Comparison of ENCODE assay signal across 8 cellular contexts in the genomic region with DNA sequence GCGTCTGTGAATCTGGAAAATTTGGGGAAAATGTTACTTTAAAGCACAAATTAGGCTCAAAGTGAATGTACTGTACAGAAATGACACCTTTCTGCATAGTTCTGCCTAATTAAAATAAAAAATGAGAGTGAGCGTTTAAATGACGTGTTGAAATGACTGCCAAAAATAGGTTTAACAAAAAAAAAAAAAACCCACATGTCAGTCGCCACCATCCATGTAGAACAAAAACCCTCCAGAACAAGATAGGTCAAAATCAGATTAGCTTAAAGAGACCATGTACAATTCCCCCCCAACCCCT. TPM values are rescaled to one million over a fixed set of nuclear protein-coding genes. Genes with fewer than 3 reads are reported as not detected.
DNase-seq lines count a peak whose midpoint lies in the region; ATAC-seq, FAIRE-seq and TF ChIP-seq lines count a peak whose summit lies in the region.

No MANE protein-coding gene starts in this region.

- H3K27ac ChIP-seq in heart left ventricle (peak overlapping the region; percentile 44 to 93 (median 86)), K562 (ENCODE audit: extremely low read depth, low read depth, low read length) (peak overlapping the region; percentile 84)

- peaks cover 26% of the 10 kb centered on the region for H4K20me1 ChIP-seq in K562 (replicated peaks; ENCODE audit: control insufficient read depth, insufficient read depth, low read length)

- H3K4me3 Mint-ChIP-seq in mesothelial cell of epicardium = peak overlapping the region; percentile 87

- H3K4me1 ChIP-seq in heart left ventricle = peaks cover 7 to 51% (median 44%) of the 10 kb centered on the region in 12 donors
- H3K4me1 ChIP-seq in K562 (replicated peaks in 1 of 2; ENCODE audit: control insufficient read depth in 2 of 2, insufficient read depth in 2 of 2, low read length in 2 of 2) = peaks cover 33 to 34% of the 10 kb centered on the region in 2 experiments

- peak overlapping the region; percentile 76 to 88 for H3K9ac ChIP-seq in K562 (ENCODE audit: insufficient read depth in 1 of 2, low read depth in 2 of 2, low read length in 2 of 2)

- H3K4me2 ChIP-seq in K562 (ENCODE audit: insufficient read depth, low read length) = peak overlapping the region; percentile 94

- H3K9me3 ChIP-seq in heart left ventricle (no peaks in the 10 kb centered on the region), K562 (replicated peaks; ENCODE audit: control insufficient read depth, insufficient read depth, low read depth, low read length) (0 out of 2 replicates have a peak, but pooled peaks cover 2% of the 10 kb centered on the region)

- FAIRE-seq in K562 (lab: Jason Lieb, UNC) = peak; percentile 70

- H3K27me3 Mint-ChIP-seq in mesothelial cell of epicardium (ENCODE audit: low read depth) = no peaks in the 10 kb centered on the region

- no peaks in the 10 kb centered on the region for H3K27me3 ChIP-seq in heart left ventricle
- H3K27me3 ChIP-seq in K562 (ENCODE audit: control insufficient read depth in 2 of 2, insufficient read depth in 2 of 2, low read length in 2 of 2) = no peaks in the 10 kb centered on the region; a peak in 1 of 5 replicates

- H3K4me3 ChIP-seq in heart left ventricle (peak overlapping the region; percentile 62 to 98 (median 88)), K562 (peak overlapping the region; percentile 78)

- no peak for DNase-seq in heart left ventricle
- no peak for DNase-seq in cardiac septum (ENCODE audit: low spot score)
- no peak for DNase-seq in K562 (ENCODE audit: extremely low read depth in 1 of 4, low spot score in 3 of 4)
- DNase-seq in mesothelial cell of epicardium (ENCODE audit: low spot score in 2 of 2, unreplicated experiment in 2 of 2) = no peak
- no peak for DNase-seq in KBM-7
- no peak for DNase-seq in stimulated activated naive CD4-positive, alpha-beta T cell treated with Interleukin-2 at 50 U/mL for 16 hours (lab: John Stamatoyannopoulos, UW)
- no peak for DNase-seq in posterior cingulate gyrus

- H3K9me3 Mint-ChIP-seq in mesothelial cell of epicardium = no peaks in the 10 kb centered on the region

- peaks cover 57% of the 10 kb centered on the region for H3K79me2 ChIP-seq in K562 (ENCODE audit: control insufficient read depth, insufficient read depth, low read length)

- TF ChIP-seq CTCF in heart left ventricle (IDR thresholded peaks at IDR 0.05) (no peak), K562 (IDR thresholded peaks at IDR 0.05 in 2 of 3, conservative IDR thresholded peaks at IDR 0.05 in 1 of 3; ENCODE audit: insufficient read depth in 2 of 3, low read depth in 1 of 3, low read length in 3 of 3) (no peak), mesothelial cell of epicardium (IDR thresholded peaks at IDR 0.05; ENCODE audit: unreplicated experiment) (no peak)

- CTCF ChIA-PET in K562 (lab: Yijun Ruan, JAX; ENCODE audit: low intra/inter-chr PET ratio) = no interaction called here

- H3K36me3 ChIP-seq in heart left ventricle = peaks cover 0 to 8% (median 2%) of the 10 kb centered on the region in 9 donors
- peaks cover 30% of the 10 kb centered on the region for H3K36me3 ChIP-seq in K562 (ENCODE audit: control insufficient read depth, insufficient read depth, low read length)

- no peak; the same call in 1 of the 2 replicates for TF ChIP-seq EP300 in K562 (IDR thresholded peaks at IDR 0.05; ENCODE audit: low read length)

- peaks cover 39% of the 10 kb centered on the region for H3K4me1 Mint-ChIP-seq in mesothelial cell of epicardium

- peak overlapping the region; percentile 86 for H3K27ac Mint-ChIP-seq in mesothelial cell of epicardium

- intact Hi-C loops in heart left ventricle (cut with DNase I) (loop anchor here in 1 of 10 donors (5.0 to 10.0 kb wide), 3 partner anchors 100 to 298 kb away; a partner anchor contains a TSS), cardiac septum (cut with DNase I) (loop anchor here (2.0 kb wide), 1 partner anchor 42 kb away; no protein-coding TSS in a partner anchor), K562 (cut with micrococcal nuclease) (loop anchor here (5.0 kb wide), 2 partner anchors 100 to 205 kb away; a partner anchor contains a TSS), posterior cingulate gyrus (cut with DNase I) (no loop called here)

- TF ChIP-seq POLR2A in heart left ventricle (IDR thresholded peaks at IDR 0.05) = no peak
- no peak for TF ChIP-seq POLR2A in K562 (conservative IDR thresholded peaks at IDR 0.05)

- POLR2A ChIA-PET in K562 (lab: Yijun Ruan, JAX) = interaction anchor here (1.5 to 2.9 kb wide), 5 partner anchors 10 to 98 kb away, joined by 5 to 14 read pairs (median 8); a partner anchor contains a TSS

- BruUV-seq in K562 (replicated peaks; lab: Mats Ljungman, UMichigan) = no TSS peak

- 1 to 5% (median 2%) methylated on average over 4 of the region's 4 CpGs for WGBS in heart left ventricle, 4 donors
- WGBS in K562 (ENCODE audit: insufficient coverage, low coverage, missing lambda C conversion rate) = 0% methylated on average over 4 of the region's 4 CpGs

- no peak for ATAC-seq in heart left ventricle
- no peak; the same call in 2 of the 3 replicates for ATAC-seq in K562
- ATAC-seq in HG03097 (IDR thresholded peaks at IDR 0.05; ENCODE audit: low FRiP score, unreplicated experiment) = no peak

- no peak for TF ChIP-seq RAD21 in K562 (CRISPR knock-in tag; conservative IDR thresholded peaks at IDR 0.05 in 1 of 2, IDR thresholded peaks at IDR 0.05 in 1 of 2)

- in situ Hi-C loops in K562 (cut with MboI) = no loop called here
- in situ Hi-C loops in KBM-7 (cut with MboI; ENCODE audit: low pct_unique_long_range_greater_than_20kb, low sequenced_read_pairs) = no loop called here

- H3K9me1 ChIP-seq in K562 (ENCODE audit: control insufficient read depth, insufficient read depth, low read length) = peaks cover 8% of the 10 kb centered on the region

- peak overlapping the region; percentile 88 for H2AFZ ChIP-seq in K562 (ENCODE audit: low read depth, low read length)

- H3K36me3 Mint-ChIP-seq in mesothelial cell of epicardium = no peaks in the 10 kb centered on the region

TF ChIP-seq in K562, 482 proteins besides CTCF, POLR2A, EP300 and RAD21 (continues in another document):
- TF ChIP-seq, protein P1, sequence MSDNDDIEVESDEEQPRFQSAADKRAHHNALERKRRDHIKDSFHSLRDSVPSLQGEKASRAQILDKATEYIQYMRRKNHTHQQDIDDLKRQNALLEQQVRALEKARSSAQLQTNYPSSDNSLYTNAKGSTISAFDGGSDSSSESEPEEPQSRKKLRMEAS (CRISPR knock-in tag; IDR thresholded peaks at IDR 0.05) = no peak
- TF ChIP-seq MYC (IDR thresholded peaks at IDR 0.05; ENCODE audit: low read depth, low read length) (no peak; the same call in 1 of the 2 replicates), MYC (CRISPR knock-in tag; IDR thresholded peaks at IDR 0.05; ENCODE audit: borderline replicate concordance, low read depth) (no peak), CSDE1 (IDR thresholded peaks at IDR 0.05) (no peak), CBX1 (IDR thresholded peaks at IDR 0.05; ENCODE audit: low read depth) (no peak), ARID2 (IDR thresholded peaks at IDR 0.05) (peak; percentile 35; the same call in 1 of the 2 replicates), FOXM1 (IDR thresholded peaks at IDR 0.05; ENCODE audit: low read depth) (peak; percentile 43; the same call in 1 of the 2 replicates), FOXM1 (CRISPR knock-in tag; IDR thresholded peaks at IDR 0.05; ENCODE audit: low read depth) (no peak), ZNF384 (IDR thresholded peaks at IDR 0.05; ENCODE audit: low read depth, low read length) (peak; percentile 92), MTF1 (CRISPR knock-in tag; IDR thresholded peaks at IDR 0.05; ENCODE audit: borderline replicate concordance) (no peak)
- TF ChIP-seq, protein P2, sequence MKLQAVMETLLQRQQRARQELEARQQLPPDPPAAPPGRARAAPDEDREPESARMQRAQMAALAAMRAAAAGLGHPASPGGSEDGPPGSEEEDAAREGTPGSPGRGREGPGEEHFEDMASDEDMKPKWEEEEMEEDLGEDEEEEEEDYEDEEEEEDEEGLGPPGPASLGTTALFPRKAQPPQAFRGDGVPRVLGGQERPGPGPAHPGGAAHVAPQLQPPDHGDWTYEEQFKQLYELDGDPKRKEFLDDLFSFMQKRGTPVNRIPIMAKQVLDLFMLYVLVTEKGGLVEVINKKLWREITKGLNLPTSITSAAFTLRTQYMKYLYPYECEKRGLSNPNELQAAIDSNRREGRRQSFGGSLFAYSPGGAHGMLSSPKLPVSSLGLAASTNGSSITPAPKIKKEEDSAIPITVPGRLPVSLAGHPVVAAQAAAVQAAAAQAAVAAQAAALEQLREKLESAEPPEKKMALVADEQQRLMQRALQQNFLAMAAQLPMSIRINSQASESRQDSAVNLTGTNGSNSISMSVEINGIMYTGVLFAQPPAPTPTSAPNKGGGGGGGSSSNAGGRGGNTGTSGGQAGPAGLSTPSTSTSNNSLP (IDR thresholded peaks at IDR 0.05; ENCODE audit: borderline replicate concordance, low read depth, low read length) = no peak

RNA-seq across cellular contexts. Expression of a gene that starts 0.7 kb away (rescaled TPM):
- 100 to 1,000 TPM in 8 of 9 donors, 10 to 100 TPM in 1; 98.8 to 168 (median 111) TPM for total RNA-seq in heart left ventricle
- polyA plus RNA-seq in heart left ventricle = 100 to 1,000 TPM in 1 of 2 donors, 10 to 100 TPM in 1; 50.4 to 140 TPM
- total RNA-seq in cardiac septum = 87.1 TPM
- total RNA-seq in K562 (2011; cell fraction: chromatin; rRNA removed; ENCODE audit: low replicate concordance) = 139 and 225 TPM in 2 replicates
- total RNA-seq in K562 (2011; cell fraction: nucleolus; rRNA removed) = 160 and 161 TPM in 2 replicates
- total RNA-seq in K562 (2011; cell fraction: nucleoplasm; rRNA removed) = 144 and 147 TPM in 2 replicates
- total RNA-seq in K562 (2014; rRNA removed) = 300 and 416 TPM in 2 replicates
- 187 and 203 TPM in 2 replicates for total RNA-seq in K562 (2014; rRNA removed; fragmentation: Illumina TruSeq; extraction: Trizol)
- total RNA-seq in K562 (2015; rRNA removed; fragmentation: Illumina TruSeq; extraction: Trizol) = 216 and 225 TPM in 2 replicates
- total RNA-seq in K562 (2021) = 245 and 279 TPM in 2 replicates
- 250 and 286 TPM in 2 replicates for polyA plus RNA-seq in K562 (2011; rRNA removed)
- 274 and 360 TPM in 2 replicates for polyA plus RNA-seq in K562 (2011; cell fraction: cytosol; rRNA removed)
- polyA plus RNA-seq in K562 (2011; cell fraction: nucleus; rRNA removed) = 178 and 198 TPM in 2 replicates
- 145 and 231 TPM in 2 replicates for polyA plus RNA-seq in K562 (2012)
- polyA plus RNA-seq in K562 (2014; fragmentation: Illumina TruSeq; extraction: Trizol) = 262 and 306 TPM in 2 replicates
- polyA plus RNA-seq in K562 (2014; fragmentation: Nextera tagmentation; extraction: Ambion mirVana) = 100 to 1,000 TPM; 121 to 211 TPM
- polyA plus RNA-seq in K562 (2014; rRNA removed) = 272 and 273 TPM in 2 replicates
- 294 and 321 TPM in 2 replicates for polyA minus RNA-seq in K562 (2011; rRNA and poly(A)+ RNA removed)
- polyA minus RNA-seq in K562 (2011; cell fraction: cytosol; rRNA and poly(A)+ RNA removed) = 158 and 169 TPM in 2 replicates
- 96.9 and 122 TPM in 2 replicates for polyA minus RNA-seq in K562 (2011; cell fraction: nucleus; rRNA and poly(A)+ RNA removed)
- total RNA-seq in mesothelial cell of epicardium = 94.7 to 101 TPM (median 95.3 TPM) in 3 replicates
